ENCODE assay signal across 14 cellular contexts in genomic region chr1:52167014-52167753, GRCh38. TPM values are rescaled to one million over a fixed set of nuclear protein-coding genes. Genes with fewer than 3 reads are reported as not detected.
DNase-seq lines count a peak whose midpoint lies in the region; ATAC-seq and TF ChIP-seq lines count a peak whose summit lies in the region.
"Had no signal": no experiment of that assay in that cellular context is flagged by ENCODE, and none has a peak within 500 bp of the region (broad histone marks: within the 10 kb centered on the region; RNA-seq: fewer than 3 reads in every experiment).

No MANE protein-coding gene starts in this region.

- TF ChIP-seq CTCF in cardiac muscle cell (IDR thresholded peaks at IDR 0.05; ENCODE audit: low read depth, low read length) (no peak), psoas muscle (IDR thresholded peaks at IDR 0.05) (no peak)

- H3K4me1 Mint-ChIP-seq in activated CD4-positive, alpha-beta T cell treated with anti-CD3 and anti-CD28 coated beads, Interleukin-2, amount 10 ng/mL, durations not matched to agents 7 days and 5 days: no peaks in the 10 kb centered on the region
- H3K4me1 Mint-ChIP-seq: B cell had no signal

- CTCF ChIA-PET in activated CD4-positive, alpha-beta T cell treated with anti-CD3 and anti-CD28 coated beads, Interleukin-2, amount 10 ng/mL, durations not matched to agents 7 days and 5 days (lab: Charles Lee): interaction anchor here (1.1 kb wide), 1 partner anchor 68 kb away, joined by 3 read pairs; no protein-coding TSS in a partner anchor

- intact Hi-C loops in Right ventricle myocardium inferior (cut with DNase I): no loop called here
- intact Hi-C loops in psoas muscle (cut with DNase I): no loop called here

- peaks cover 2% of the 10 kb centered on the region for H3K27me3 Mint-ChIP-seq in activated CD4-positive, alpha-beta T cell treated with anti-CD3 and anti-CD28 coated beads, Interleukin-2, amount 10 ng/mL, durations not matched to agents 7 days and 5 days
- H3K27me3 Mint-ChIP-seq: CD4-positive, alpha-beta T cell had no signal

- no peak overlapping the region for H3K27ac Mint-ChIP-seq in activated naive CD4-positive, alpha-beta T cell treated with anti-CD3 and anti-CD28 coated beads, Interleukin-2, amount 50 U/mL, for 72 hours
- H3K27ac Mint-ChIP-seq in activated CD4-positive, alpha-beta T cell treated with anti-CD3 and anti-CD28 coated beads, Interleukin-2, amount 10 ng/mL, durations not matched to agents 7 days and 5 days: no peak overlapping the region
- H3K27ac Mint-ChIP-seq: B cell; CD4-positive, alpha-beta T cell; HFFc6 had no signal

- H3K27me3 ChIP-seq in cardiac muscle cell (no peaks in the 10 kb centered on the region), psoas muscle (ENCODE audit: insufficient read depth in 3 of 3, low read length in 2 of 3) (no peaks in the 10 kb centered on the region)

- no peaks in the 10 kb centered on the region for H3K36me3 Mint-ChIP-seq in activated naive CD4-positive, alpha-beta T cell treated with anti-CD3 and anti-CD28 coated beads, Interleukin-2, amount 50 U/mL, for 72 hours
- H3K36me3 Mint-ChIP-seq in activated CD4-positive, alpha-beta T cell treated with anti-CD3 and anti-CD28 coated beads, Interleukin-2, amount 10 ng/mL, durations not matched to agents 7 days and 5 days (ENCODE audit: low read depth): no peaks in the 10 kb centered on the region

- H3K27ac ChIP-seq in cardiac muscle cell: peak overlapping the region; percentile 42
- no peak overlapping the region for H3K27ac ChIP-seq in psoas muscle

- H3K4me3 Mint-ChIP-seq in activated CD4-positive, alpha-beta T cell treated with anti-CD3 and anti-CD28 coated beads, Interleukin-2, amount 10 ng/mL, durations not matched to agents 7 days and 5 days: no peak overlapping the region
- H3K4me3 Mint-ChIP-seq: B cell; CD4-positive, alpha-beta T cell; HFFc6 had no signal

- H3K9me3 ChIP-seq in cardiac muscle cell (ENCODE audit: low read depth): no peaks in the 10 kb centered on the region
- peaks cover 7% of the 10 kb centered on the region for H3K9me3 ChIP-seq in psoas muscle

- WGBS in psoas muscle, 3 donors: 42 to 61% (median 46%) methylated on average over 6 of the region's 6 CpGs

- ATAC-seq in Right ventricle myocardium inferior (no peak), psoas muscle (peak; percentile 46 to 89 (median 84))
- ATAC-seq in activated naive CD4-positive, alpha-beta T cell treated with anti-CD3 and anti-CD28 coated beads, Interleukin-2, amount 50 U/mL, for 72 hours: no peak

- DNase-seq in cardiac muscle cell (ENCODE audit: low read depth in 1 of 2, low spot score in 1 of 2) (no peak), Right ventricle myocardium inferior (ENCODE audit: missing footprints) (no peak), NCI-H524 treated with DMSO at 0.1 percent for 48 hours (lab: John Stamatoyannopoulos, UW) (peak; percentile 50), psoas muscle (no peak)
- no peak for DNase-seq in activated naive CD4-positive, alpha-beta T cell treated with anti-CD3 and anti-CD28 coated beads, Interleukin-2, amount 50 U/mL, for 72 hours (ENCODE audit: low spot score in 2 of 2)
- DNase-seq in activated CD8-positive, alpha-beta memory T cell treated with anti-CD3 and anti-CD28 coated beads, Interleukin-2, amount 50 U/mL, for 48 hours: no peak
- DNase-seq in activated CD4-positive, alpha-beta T cell treated with anti-CD3 and anti-CD28 coated beads, Interleukin-2, amount 10 ng/mL, durations not matched to agents 7 days and 5 days: no peak
- DNase-seq: C1 segment of cervical spinal cord; CD4-positive, alpha-beta T cell; DND-41; GF-D8; HCEC 1CT; HFFc6 had no signal

- POLR2A ChIA-PET in activated CD4-positive, alpha-beta T cell treated with anti-CD3 and anti-CD28 coated beads, Interleukin-2, amount 10 ng/mL, durations not matched to agents 7 days and 5 days (lab: Charles Lee): no interaction called here

- H3K36me3 ChIP-seq in cardiac muscle cell: no peaks in the 10 kb centered on the region
- no peaks in the 10 kb centered on the region for H3K36me3 ChIP-seq in psoas muscle (ENCODE audit: insufficient read depth in 1 of 2, low read depth in 1 of 2)

- H3K4me3 ChIP-seq in cardiac muscle cell: no peak overlapping the region
- H3K4me3 ChIP-seq in psoas muscle: no peak overlapping the region

- H3K4me1 ChIP-seq in cardiac muscle cell (ENCODE audit: low read depth): peaks cover 10% of the 10 kb centered on the region
- H3K4me1 ChIP-seq in psoas muscle: peaks cover 21% of the 10 kb centered on the region

- peaks cover 0 to 7% of the 10 kb centered on the region in 2 donors for H3K9me3 Mint-ChIP-seq in activated naive CD4-positive, alpha-beta T cell treated with anti-CD3 and anti-CD28 coated beads, Interleukin-2, amount 50 U/mL, for 72 hours
- peaks cover 6% of the 10 kb centered on the region for H3K9me3 Mint-ChIP-seq in activated CD4-positive, alpha-beta T cell treated with anti-CD3 and anti-CD28 coated beads, Interleukin-2, amount 10 ng/mL, durations not matched to agents 7 days and 5 days

RNA-seq across cellular contexts. Expression of gene ZFYVE9, which starts 25.3 kb away (rescaled TPM):
- total RNA-seq in cardiac muscle cell (23.1 and 30.3 TPM in 2 replicates), Right ventricle myocardium inferior (18.0 TPM), psoas muscle (10 to 100 TPM; 29.9 to 39.1 (median 32.0) TPM)
- polyA plus RNA-seq in cardiac muscle cell (7.1 and 9.8 TPM in 2 replicates), psoas muscle (10 to 100 TPM; 14.7 to 35.6 (median 22.0) TPM)
- 1 to 10 TPM; 1.4 to 5.1 TPM for total RNA-seq in activated naive CD4-positive, alpha-beta T cell treated with anti-CD3 and anti-CD28 coated beads, Interleukin-2, amount 50 U/mL, for 72 hours
- 1 to 10 TPM; 1.5 to 1.6 TPM for total RNA-seq in activated CD4-positive, alpha-beta T cell treated with anti-CD3 and anti-CD28 coated beads, Interleukin-2, amount 10 ng/mL, durations not matched to agents 7 days and 5 days

Comparison
In these comparisons a context has a peak if more than half of its experiments do, and no peak if none do; other contexts are left out.
1. ATAC-seq: peak in psoas muscle (4 of 4); none in Right ventricle myocardium inferior (single experiment) and activated naive CD4-positive, alpha-beta T cell treated with anti-CD3 and anti-CD28 coated beads, Interleukin-2, amount 50 U/mL, for 72 hours (0 of 2).